28 cellular contexts compared by ENCODE assay signal in genomic region chr3:53790470-53790869, GRCh38. TPM values are rescaled to one million over a fixed set of nuclear protein-coding genes. Genes with fewer than 3 reads are reported as not detected.
"Had no signal": no experiment of that assay in that cellular context is flagged by ENCODE, and none has a peak within 500 bp of the region (broad histone marks: within the 10 kb centered on the region; RNA-seq: fewer than 3 reads in every experiment).

No MANE protein-coding gene starts in this region.

- H3K36me3 ChIP-seq: stomach, suprapubic skin, thoracic aorta, thyroid gland, tibial artery, tibial nerve, transverse colon, upper lobe of left lung, upper lobe of right lung, uterus, vagina had no signal

- H3K4me3 ChIP-seq: stomach, suprapubic skin, testis, thoracic aorta, thyroid gland, tibial artery, tibial nerve, transverse colon, upper lobe of left lung, upper lobe of right lung, uterus, vagina had no signal

- H3K4me1 Mint-ChIP-seq: stimulated activated effector memory CD8-positive, alpha-beta T cell treated with anti-CD3 and anti-CD28 coated beads, Interleukin-12 subunit alpha, Interleukin-12 subunit beta, amount 100 ng/mL, for 72 hours; stimulated activated naive CD8-positive, alpha-beta T cell treated with anti-CD3 and anti-CD28 coated beads, Interleukin-15, amount 100 ng/mL, for 72 hours had no signal

- H3K36me3 Mint-ChIP-seq: stimulated activated effector memory CD8-positive, alpha-beta T cell treated with anti-CD3 and anti-CD28 coated beads, Interleukin-12 subunit alpha, Interleukin-12 subunit beta, amount 100 ng/mL, for 72 hours; stimulated activated memory B cell treated with anti-CD40 and anti-IgM and Interleukin-4, amounts not matched to agents 10 μg/mL and 1 μg/mL and 100 μg/mL, for 72 hours; type B pancreatic cell had no signal

- H3K4me1 ChIP-seq: stomach, suprapubic skin, testis, thyroid gland, tibial artery, tibial nerve, transverse colon, upper lobe of left lung, upper lobe of right lung, uterus, vagina had no signal

- ATAC-seq: stimulated activated effector memory CD8-positive, alpha-beta T cell treated with anti-CD3 and anti-CD28 coated beads, Interleukin-12 subunit alpha, Interleukin-12 subunit beta, amount 100 ng/mL, for 72 hours; stimulated activated memory B cell treated with anti-CD40 and anti-IgM and Interleukin-4, amounts not matched to agents 10 μg/mL and 1 μg/mL and 100 μg/mL, for 72 hours; stimulated activated naive B cell treated with anti-CD40 and anti-IgM and Interleukin-4, amounts not matched to agents 10 μg/mL and 1 μg/mL and 100 μg/mL, for 72 hours; stimulated activated naive CD8-positive, alpha-beta T cell treated with anti-CD3 and anti-CD28 coated beads, Interleukin-15, amount 100 ng/mL, for 72 hours; stimulated activated naive CD8-positive, alpha-beta T cell treated with anti-CD3 and anti-CD28 coated beads, Interleukin-15, Interleukin-2, amounts not matched to agents 100 U/mL and 50 U/mL, for 24 hours; upper lobe of right lung had no signal

- H3K9me3 Mint-ChIP-seq: stimulated activated effector memory CD8-positive, alpha-beta T cell treated with anti-CD3 and anti-CD28 coated beads, Interleukin-12 subunit alpha, Interleukin-12 subunit beta, amount 100 ng/mL, for 72 hours; stimulated activated memory B cell treated with anti-CD40 and anti-IgM and Interleukin-4, amounts not matched to agents 10 μg/mL and 1 μg/mL and 100 μg/mL, for 72 hours; stimulated activated naive B cell treated with anti-CD40 and anti-IgM and Interleukin-4, amounts not matched to agents 10 μg/mL and 1 μg/mL and 100 μg/mL, for 72 hours; stimulated activated naive CD8-positive, alpha-beta T cell treated with anti-CD3 and anti-CD28 coated beads, Interleukin-15, amount 100 ng/mL, for 72 hours; stimulated activated naive CD8-positive, alpha-beta T cell treated with anti-CD3 and anti-CD28 coated beads, Interleukin-15, Interleukin-2, amounts not matched to agents 100 ng/mL and 50 ng/mL, for 24 hours; type B pancreatic cell had no signal

- DNase-seq: stimulated activated CD4-positive, alpha-beta T cell treated with anti-CD3 and anti-CD28 coated beads, Interleukin-2, amount 100 ng/mL, for 48 hours; stimulated activated CD4-positive, alpha-beta T cell treated with anti-CD3 and anti-CD28 coated beads, Interleukin-4, amount 100 ng/mL, for 1 hour; stimulated activated CD4-positive, alpha-beta T cell treated with anti-CD3 and anti-CD28 coated beads, Interleukin-4, amount 100 ng/mL, for 24 hours; stimulated activated CD4-positive, alpha-beta T cell treated with anti-CD3 and anti-CD28 coated beads, Interleukin-4, amount 100 ng/mL, for 4 hours; stimulated activated CD8-positive, alpha-beta memory T cell treated with anti-CD3 and anti-CD28 coated beads, Interleukin-4, amount 100 ng/mL, for 48 hours; stimulated activated naive B cell treated with anti-CD40 and anti-IgM and Interleukin-4, amounts not matched to agents 10 μg/mL and 1 μg/mL and 100 μg/mL, for 72 hours; stimulated activated naive CD4-positive, alpha-beta T cell; stimulated activated naive CD4-positive, alpha-beta T cell treated with Interleukin-2 at 50 U/mL for 16 hours; stimulated activated naive CD8-positive, alpha-beta T cell treated with anti-CD3 and anti-CD28 coated beads, Interleukin-15, amount 100 ng/mL, for 72 hours; stimulated activated naive CD8-positive, alpha-beta T cell treated with anti-CD3 and anti-CD28 coated beads, Interleukin-15, Interleukin-2, amounts not matched to agents 100 U/mL and 50 U/mL, for 24 hours; stomach; substantia nigra; testis; thyroid gland; tibial artery; transverse colon; trophoblast cell; upper lobe of left lung; upper lobe of right lung; uterus had no signal

- H3K27ac ChIP-seq: stomach, suprapubic skin, testis, thoracic aorta, thyroid gland, tibial artery, tibial nerve, transverse colon, upper lobe of left lung, upper lobe of right lung, uterus, vagina had no signal

- H3K27ac Mint-ChIP-seq: stimulated activated effector memory CD8-positive, alpha-beta T cell treated with anti-CD3 and anti-CD28 coated beads, Interleukin-12 subunit alpha, Interleukin-12 subunit beta, amount 100 ng/mL, for 72 hours; stimulated activated memory B cell treated with anti-CD40 and anti-IgM and Interleukin-4, amounts not matched to agents 10 μg/mL and 1 μg/mL and 100 μg/mL, for 72 hours; stimulated activated naive B cell treated with anti-CD40 and anti-IgM and Interleukin-4, amounts not matched to agents 10 μg/mL and 1 μg/mL and 100 μg/mL, for 72 hours; stimulated activated naive CD8-positive, alpha-beta T cell treated with anti-CD3 and anti-CD28 coated beads, Interleukin-15, amount 100 ng/mL, for 72 hours; stimulated activated naive CD8-positive, alpha-beta T cell treated with anti-CD3 and anti-CD28 coated beads, Interleukin-15, Interleukin-2, amounts not matched to agents 100 ng/mL and 50 ng/mL, for 24 hours had no signal

- H3K9me3 ChIP-seq: stomach, suprapubic skin, testis, thoracic aorta, thyroid gland, tibial artery, tibial nerve, transverse colon, upper lobe of left lung, upper lobe of right lung, uterus, vagina had no signal

- H3K4me3 Mint-ChIP-seq: stimulated activated effector memory CD8-positive, alpha-beta T cell treated with anti-CD3 and anti-CD28 coated beads, Interleukin-12 subunit alpha, Interleukin-12 subunit beta, amount 100 ng/mL, for 72 hours; stimulated activated memory B cell treated with anti-CD40 and anti-IgM and Interleukin-4, amounts not matched to agents 10 μg/mL and 1 μg/mL and 100 μg/mL, for 72 hours; stimulated activated naive B cell treated with anti-CD40 and anti-IgM and Interleukin-4, amounts not matched to agents 10 μg/mL and 1 μg/mL and 100 μg/mL, for 72 hours; stimulated activated naive CD8-positive, alpha-beta T cell treated with anti-CD3 and anti-CD28 coated beads, Interleukin-15, amount 100 ng/mL, for 72 hours; stimulated activated naive CD8-positive, alpha-beta T cell treated with anti-CD3 and anti-CD28 coated beads, Interleukin-15, Interleukin-2, amounts not matched to agents 100 ng/mL and 50 ng/mL, for 24 hours; type B pancreatic cell had no signal

- H3K27me3 ChIP-seq: suprapubic skin, testis, thyroid gland, tibial nerve, transverse colon, upper lobe of left lung, upper lobe of right lung, uterus, vagina had no signal

RNA-seq across cellular contexts. Expression of gene IL17RB, which starts 55.9 kb away (rescaled TPM):
- total RNA-seq: vagina had no signal
